8 cellular contexts compared by ENCODE assay signal in genomic region chr5:79858097-79858723, GRCh38.
A peak's percentile ranks its signal among the peaks of the same experiment; 100 is the strongest.
DNase-seq lines count a peak whose midpoint lies in the region; ATAC-seq and TF ChIP-seq lines count a peak whose summit lies in the region.

No MANE protein-coding gene starts in this region.

- POLR2A ChIA-PET in A673 (lab: Charles Lee; ENCODE audit: low non-redundant PET): no interaction called here

- peak; percentile 97 for TF ChIP-seq CTCF in A673 (conservative IDR thresholded peaks at IDR 0.05; ENCODE audit: low read depth, low read length)
- peak; percentile 93 for TF ChIP-seq CTCF in GM13977 (IDR thresholded peaks at IDR 0.05; ENCODE audit: extremely low read depth, insufficient read depth, missing control alignments)
- peak in 1 of 3 donors; percentile 85 for TF ChIP-seq CTCF in lower leg skin (IDR thresholded peaks at IDR 0.05)

- 29 to 30% methylated on average over 6 of the region's 6 CpGs for WGBS in lower leg skin, 2 donors

- no peak overlapping the region for H3K27ac ChIP-seq in A673 (ENCODE audit: low read depth, low read length, poor library complexity, severe bottlenecking)

- no peaks in the 10 kb centered on the region for H3K9me3 ChIP-seq in A673 (ENCODE audit: low read depth, low read length, poor library complexity, severe bottlenecking)

- intact Hi-C loops in A673 (cut with micrococcal nuclease; ENCODE audit: unreplicated experiment) (loop anchor here (1.0 to 10.0 kb wide), 3 partner anchors 153 to 836 kb away; no protein-coding TSS in a partner anchor), lower leg skin (cut with DNase I; ENCODE audit: low total_unique reads) (no loop called here)

- CTCF ChIA-PET in A673 (lab: Charles Lee): interaction anchor here (0.5 to 1.3 kb wide), 3 partner anchors 225 to 833 kb away, joined by 3 to 7 read pairs (median 4); partner anchors contain the start of gene HOMER1

- no TSS peak for BruUV-seq in A673 (replicated peaks; lab: Mats Ljungman, UMichigan)

- no peak overlapping the region for H3K4me3 ChIP-seq in A673 (ENCODE audit: low read depth, low read length, poor library complexity, severe bottlenecking)
- H3K4me3 ChIP-seq in lower leg skin (ENCODE audit: low read depth, poor library complexity, severe bottlenecking): no peak overlapping the region

- no peaks in the 10 kb centered on the region for H3K36me3 ChIP-seq in A673 (ENCODE audit: insufficient read depth, low read length, poor library complexity, severe bottlenecking)

- TF ChIP-seq POLR2A in lower leg skin (IDR thresholded peaks at IDR 0.05): no peak

- in situ Hi-C loops in GM13977 (cut with MboI; ENCODE audit: low pct_unique_long_range_greater_than_20kb, low sequenced_read_pairs, unreplicated experiment): no loop called here

- H3K4me1 ChIP-seq in A673 (ENCODE audit: insufficient read depth, low read length, poor library complexity, severe bottlenecking): no peaks in the 10 kb centered on the region

- no peak for ATAC-seq in HG03439 (IDR thresholded peaks at IDR 0.05; ENCODE audit: unreplicated experiment)

- H3K27me3 ChIP-seq in A673 (replicated peaks; ENCODE audit: insufficient read depth, low read depth, low read length, poor library complexity): peaks cover 21% of the 10 kb centered on the region

- DNase-seq in A673 (ENCODE audit: low spot score) (peak; percentile 72), GM13977 (ENCODE audit: low spot score) (peak; percentile 54), NCI-H2227 (lab: John Stamatoyannopoulos, UW; ENCODE audit: unreplicated experiment) (peak; percentile 70), dermis blood vessel endothelial cell (peak; percentile 82), lower leg skin (ENCODE audit: low spot score in 2 of 2) (peak; percentile 61 to 93)
- DNase-seq in activated CD4-positive, alpha-beta T cell treated with anti-CD3 and anti-CD28 coated beads, Interleukin-2, amount 50 U/mL, for 1 hour: peak; percentile 79
- peak; percentile 62 to 77 (median 73) for DNase-seq in stimulated activated CD4-positive, alpha-beta T cell treated with anti-CD3 and anti-CD28 coated beads, TNF-alpha, amount 100 ng/mL, for 48 hours (ENCODE audit: low read depth in 3 of 3)
